In the genomic region with DNA sequence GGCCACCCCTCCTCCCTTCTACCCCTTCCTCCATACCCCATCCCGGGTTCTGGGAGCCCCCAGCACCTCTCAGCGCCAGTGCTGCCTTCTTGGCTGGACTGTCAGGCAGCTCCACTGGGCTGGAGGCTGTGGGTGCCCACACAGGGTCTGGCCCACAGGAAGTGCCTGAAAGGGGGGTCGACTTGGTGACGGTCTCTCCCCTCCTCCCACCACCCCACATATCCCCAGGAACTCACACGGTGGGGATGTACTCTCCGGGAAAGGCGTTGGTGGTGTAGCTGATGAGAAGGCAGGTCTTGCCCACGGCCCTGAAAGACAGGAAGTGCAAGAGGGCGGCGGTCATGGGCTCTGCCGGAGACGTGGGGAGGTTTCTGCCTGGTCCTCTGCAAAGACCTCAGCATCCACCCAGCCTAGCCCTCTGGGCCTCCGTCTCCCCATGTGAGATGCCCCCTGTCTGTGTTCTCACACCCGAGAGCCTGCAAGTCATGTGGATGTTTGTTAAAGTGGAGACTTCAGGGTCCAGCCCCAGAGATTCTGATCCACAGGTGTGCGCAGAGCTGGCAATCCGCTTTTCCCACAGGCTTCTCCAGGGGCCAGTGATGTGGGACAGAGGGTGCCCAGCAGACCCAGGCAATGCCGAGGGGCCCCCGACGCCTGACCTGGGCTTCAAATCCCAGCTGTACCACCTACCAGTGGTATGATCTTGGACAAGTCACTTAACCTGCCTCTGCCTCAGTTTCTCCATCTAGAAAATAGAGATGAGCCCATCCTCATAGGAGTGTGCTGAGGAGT, we compare ENCODE assay signal across 1 cellular context.
TF ChIP-seq lines count a peak whose summit lies in the region.

No MANE protein-coding gene starts in this region.

TF ChIP-seq in IMR-90, 13 proteins besides CTCF, POLR2A, EP300 and RAD21:
- TF ChIP-seq FOS (IDR thresholded peaks at IDR 0.05; ENCODE audit: low read depth, low read length) = no peak
- TF ChIP-seq, protein P1, sequence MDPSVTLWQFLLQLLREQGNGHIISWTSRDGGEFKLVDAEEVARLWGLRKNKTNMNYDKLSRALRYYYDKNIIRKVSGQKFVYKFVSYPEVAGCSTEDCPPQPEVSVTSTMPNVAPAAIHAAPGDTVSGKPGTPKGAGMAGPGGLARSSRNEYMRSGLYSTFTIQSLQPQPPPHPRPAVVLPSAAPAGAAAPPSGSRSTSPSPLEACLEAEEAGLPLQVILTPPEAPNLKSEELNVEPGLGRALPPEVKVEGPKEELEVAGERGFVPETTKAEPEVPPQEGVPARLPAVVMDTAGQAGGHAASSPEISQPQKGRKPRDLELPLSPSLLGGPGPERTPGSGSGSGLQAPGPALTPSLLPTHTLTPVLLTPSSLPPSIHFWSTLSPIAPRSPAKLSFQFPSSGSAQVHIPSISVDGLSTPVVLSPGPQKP (IDR thresholded peaks at IDR 0.05; ENCODE audit: borderline replicate concordance, low read depth, low read length) = no peak
- TF ChIP-seq NFE2L2 (IDR thresholded peaks at IDR 0.05; ENCODE audit: low read depth, low read length) = no peak
- no peak for TF ChIP-seq SMC3 (IDR thresholded peaks at IDR 0.05; ENCODE audit: low read depth, low read length)
- TF ChIP-seq BHLHE40 (IDR thresholded peaks at IDR 0.05; ENCODE audit: low read depth, low read length) = no peak
- TF ChIP-seq MAFK (IDR thresholded peaks at IDR 0.05; ENCODE audit: low read depth, low read length) = no peak
- TF ChIP-seq MXI1 (IDR thresholded peaks at IDR 0.05; ENCODE audit: borderline replicate concordance, low read depth, low read length) = no peak
- TF ChIP-seq CHD1 (IDR thresholded peaks at IDR 0.05; ENCODE audit: low read depth, low read length) = no peak
